In the genomic region with DNA sequence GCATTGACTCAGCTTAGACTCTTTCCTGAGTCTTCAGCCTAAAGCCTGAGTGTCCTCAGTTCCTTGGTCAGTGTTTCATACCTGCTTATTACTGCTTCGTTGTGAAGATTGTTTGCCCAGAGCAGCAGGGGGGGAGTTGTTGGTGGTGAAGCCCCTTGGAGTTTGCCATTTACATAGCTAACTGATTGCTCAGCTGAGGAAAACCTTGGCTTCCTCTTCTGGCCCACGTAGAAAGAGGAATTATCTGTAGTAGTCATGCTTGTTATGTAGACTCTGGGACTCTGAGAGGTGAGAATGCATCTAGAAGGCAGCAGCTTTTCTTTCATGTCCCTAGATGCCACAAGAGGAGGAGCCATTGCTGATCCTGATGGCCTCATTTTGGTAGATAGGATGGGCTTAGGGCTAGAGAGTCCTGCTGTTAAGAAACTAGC, we compare ENCODE assay signal across 1 cellular context.
A peak's percentile ranks its signal among the peaks of the same experiment; 100 is the strongest.
TF ChIP-seq lines count a peak whose summit lies in the region.

No MANE protein-coding gene starts in this region.

TF ChIP-seq in HCT116, 20 proteins besides CTCF, POLR2A, EP300 and RAD21 (continued from another document):
- TF ChIP-seq EZH2phosphoT487 (IDR thresholded peaks at IDR 0.05; ENCODE audit: borderline replicate concordance) (no peak), YY1 (IDR thresholded peaks at IDR 0.05; ENCODE audit: extremely low read depth, insufficient replicate concordance, low read depth, low read length) (peak; percentile 54), POLR2AphosphoS5 (IDR thresholded peaks at IDR 0.05; ENCODE audit: low read depth, low read length) (peak; percentile 44; the same call in 1 of the 2 replicates), TCF7L2 (IDR thresholded peaks at IDR 0.05; ENCODE audit: borderline replicate concordance, extremely low read depth, insufficient read depth, insufficient read length) (no peak), ELF1 (IDR thresholded peaks at IDR 0.05; ENCODE audit: borderline replicate concordance, low read depth) (no peak), EZH2 (IDR thresholded peaks at IDR 0.05) (no peak), SIN3A (IDR thresholded peaks at IDR 0.05; ENCODE audit: low read depth) (no peak), EGR1 (IDR thresholded peaks at IDR 0.05; ENCODE audit: low read depth) (no peak), JUND (IDR thresholded peaks at IDR 0.05) (peak; percentile 89), SP1 (IDR thresholded peaks at IDR 0.05; ENCODE audit: low read depth) (peak; percentile 87), FOSL1 (IDR thresholded peaks at IDR 0.05; ENCODE audit: low read depth) (peak; percentile 82), CEBPB (IDR thresholded peaks at IDR 0.05; ENCODE audit: low read depth) (0 out of 2 replicates have a peak, but pooled peaks have one; percentile 38), CBX3 (IDR thresholded peaks at IDR 0.05; ENCODE audit: low read depth) (peak; percentile 58)
- TF ChIP-seq, protein P1, sequence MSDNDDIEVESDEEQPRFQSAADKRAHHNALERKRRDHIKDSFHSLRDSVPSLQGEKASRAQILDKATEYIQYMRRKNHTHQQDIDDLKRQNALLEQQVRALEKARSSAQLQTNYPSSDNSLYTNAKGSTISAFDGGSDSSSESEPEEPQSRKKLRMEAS (IDR thresholded peaks at IDR 0.05) = peak; percentile 56; the same call in 1 of the 2 replicates
- TF ChIP-seq, protein P2, sequence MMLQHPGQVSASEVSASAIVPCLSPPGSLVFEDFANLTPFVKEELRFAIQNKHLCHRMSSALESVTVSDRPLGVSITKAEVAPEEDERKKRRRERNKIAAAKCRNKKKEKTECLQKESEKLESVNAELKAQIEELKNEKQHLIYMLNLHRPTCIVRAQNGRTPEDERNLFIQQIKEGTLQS (IDR thresholded peaks at IDR 0.05) = no peak
- TF ChIP-seq, protein P3, sequence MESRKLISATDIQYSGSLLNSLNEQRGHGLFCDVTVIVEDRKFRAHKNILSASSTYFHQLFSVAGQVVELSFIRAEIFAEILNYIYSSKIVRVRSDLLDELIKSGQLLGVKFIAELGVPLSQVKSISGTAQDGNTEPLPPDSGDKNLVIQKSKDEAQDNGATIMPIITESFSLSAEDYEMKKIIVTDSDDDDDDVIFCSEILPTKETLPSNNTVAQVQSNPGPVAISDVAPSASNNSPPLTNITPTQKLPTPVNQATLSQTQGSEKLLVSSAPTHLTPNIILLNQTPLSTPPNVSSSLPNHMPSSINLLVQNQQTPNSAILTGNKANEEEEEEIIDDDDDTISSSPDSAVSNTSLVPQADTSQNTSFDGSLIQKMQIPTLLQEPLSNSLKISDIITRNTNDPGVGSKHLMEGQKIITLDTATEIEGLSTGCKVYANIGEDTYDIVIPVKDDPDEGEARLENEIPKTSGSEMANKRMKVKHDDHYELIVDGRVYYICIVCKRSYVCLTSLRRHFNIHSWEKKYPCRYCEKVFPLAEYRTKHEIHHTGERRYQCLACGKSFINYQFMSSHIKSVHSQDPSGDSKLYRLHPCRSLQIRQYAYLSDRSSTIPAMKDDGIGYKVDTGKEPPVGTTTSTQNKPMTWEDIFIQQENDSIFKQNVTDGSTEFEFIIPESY (IDR thresholded peaks at IDR 0.05; ENCODE audit: extremely low read depth, insufficient replicate concordance, low read length) = no peak
TF ChIP-seq in HCT116: peak in this region for 9.
